8 cellular contexts compared by ENCODE assay signal in genomic region chr5:132457371-132458225, GRCh38. TPM values are rescaled to one million over a fixed set of nuclear protein-coding genes. Genes with fewer than 3 reads are reported as not detected.
DNase-seq lines count a peak whose midpoint lies in the region; ATAC-seq, FAIRE-seq and TF ChIP-seq lines count a peak whose summit lies in the region.

No MANE protein-coding gene starts in this region.

- H3K4me1 ChIP-seq in A549 (peaks cover 31% of the 10 kb centered on the region), RWPE2 (ENCODE audit: insufficient read depth, poor library complexity, severe bottlenecking) (peaks cover 34% of the 10 kb centered on the region), psoas muscle (peaks cover 36% of the 10 kb centered on the region), testis (no peaks in the 10 kb centered on the region)

- no peak overlapping the region for H3K4me3 ChIP-seq in A549
- no peak overlapping the region for H3K4me3 ChIP-seq in RWPE2 (ENCODE audit: severe bottlenecking)
- no peak overlapping the region for H3K4me3 ChIP-seq in psoas muscle
- no peak overlapping the region for H3K4me3 ChIP-seq in testis

- H3K9me3 Mint-ChIP-seq in effector memory CD8-positive, alpha-beta T cell: peaks cover 3 to 8% of the 10 kb centered on the region in 2 donors

- peaks cover 71% of the 10 kb centered on the region for H3K36me3 Mint-ChIP-seq in effector memory CD8-positive, alpha-beta T cell (ENCODE audit: insufficient read depth)

- TF ChIP-seq CTCF in A549 (IDR thresholded peaks at IDR 0.05) (no peak), RWPE2 (IDR thresholded peaks at IDR 0.05; ENCODE audit: poor library complexity, severe bottlenecking) (no peak), psoas muscle (IDR thresholded peaks at IDR 0.05) (no peak), testis (IDR thresholded peaks at IDR 0.05) (no peak)

- peak overlapping the region; percentile 15; the same call in 1 of the 3 replicates for H3K4me2 ChIP-seq in A549

- H3K4me3 Mint-ChIP-seq in effector memory CD8-positive, alpha-beta T cell: peak overlapping the region; percentile 74 to 82

- WGBS in A549 (ENCODE audit: missing lambda C conversion rate): 56% methylated on average over 2 of the region's 2 CpGs
- 72 to 86% (median 75%) methylated on average over 2 of the region's 2 CpGs for WGBS in psoas muscle, 3 donors
- WGBS in testis, 2 donors: 79 to 88% methylated on average over 2 of the region's 2 CpGs

- H3K27me3 ChIP-seq in RWPE2 (ENCODE audit: insufficient read depth, poor library complexity, severe bottlenecking): no peaks in the 10 kb centered on the region
- no peaks in the 10 kb centered on the region for H3K27me3 ChIP-seq in psoas muscle (ENCODE audit: insufficient read depth in 3 of 3, low read length in 2 of 3)
- no peaks in the 10 kb centered on the region for H3K27me3 ChIP-seq in testis

- CTCF ChIA-PET in A549 (lab: Yijun Ruan, JAX): interaction anchor here (0.6 to 1.7 kb wide), 12 partner anchors 9 to 242 kb away, joined by 3 to 6 read pairs (median 4); no protein-coding TSS in a partner anchor

- no peak for TF ChIP-seq EP300 in A549 (IDR thresholded peaks at IDR 0.05)

- no peak for DNase-seq in A549 (ENCODE audit: low read depth in 1 of 2, low spot score in 1 of 2)
- DNase-seq in RWPE2 (ENCODE audit: low spot score): no peak
- peak; percentile 64 to 70 (median 68) for DNase-seq in effector memory CD8-positive, alpha-beta T cell
- peak; percentile 75 to 78 for DNase-seq in psoas muscle
- no peak for DNase-seq in posterior cingulate gyrus
- no peak for DNase-seq in testis
- no peak for DNase-seq in D341Med (ENCODE audit: low spot score)

- FAIRE-seq in A549 (lab: Jason Lieb, UNC): no peak

- TF ChIP-seq POLR2A in A549 (IDR thresholded peaks at IDR 0.05; ENCODE audit: low read length): no peak
- TF ChIP-seq POLR2A in testis (IDR thresholded peaks at IDR 0.05): no peak

- no peak for TF ChIP-seq RAD21 in A549 (conservative IDR thresholded peaks at IDR 0.05 in 1 of 2, IDR thresholded peaks at IDR 0.05 in 1 of 2)

- no peaks in the 10 kb centered on the region for H3K27me3 Mint-ChIP-seq in effector memory CD8-positive, alpha-beta T cell

- H3K4me1 Mint-ChIP-seq in effector memory CD8-positive, alpha-beta T cell (ENCODE audit: low read depth in 2 of 2): peaks cover 92 to 96% of the 10 kb centered on the region in 2 donors

- H3K27ac Mint-ChIP-seq in effector memory CD8-positive, alpha-beta T cell: peak overlapping the region; percentile 99

- H3K9me3 ChIP-seq in A549 (no peaks in the 10 kb centered on the region), RWPE2 (ENCODE audit: severe bottlenecking) (no peaks in the 10 kb centered on the region), psoas muscle (no peaks in the 10 kb centered on the region), testis (no peaks in the 10 kb centered on the region)

- H3K36me3 ChIP-seq in RWPE2 (ENCODE audit: low read depth): no peaks in the 10 kb centered on the region
- no peaks in the 10 kb centered on the region for H3K36me3 ChIP-seq in psoas muscle (ENCODE audit: insufficient read depth in 1 of 2, low read depth in 1 of 2)
- no peaks in the 10 kb centered on the region for H3K36me3 ChIP-seq in testis (ENCODE audit: low read depth, missing control alignments)

- H3K27ac ChIP-seq in A549 (peak overlapping the region; percentile 66 to 67; a peak in 4 of 6 replicates), RWPE2 (ENCODE audit: poor library complexity, severe bottlenecking) (peak overlapping the region; percentile 58), psoas muscle (peak overlapping the region; percentile 52), testis (no peak overlapping the region)

- peak in 1 of 2 experiments; percentile 41; a peak in 1 of 6 replicates for ATAC-seq in A549
- peak; percentile 8 for ATAC-seq in GM21529 (IDR thresholded peaks at IDR 0.05; ENCODE audit: unreplicated experiment)
- ATAC-seq in RWPE2 (ENCODE audit: low read depth): peak; percentile 30
- ATAC-seq in effector memory CD8-positive, alpha-beta T cell (replicated peaks): peak; percentile 65
- ATAC-seq in psoas muscle: peak; percentile 62 to 82 (median 78)

- intact Hi-C loops in psoas muscle (cut with DNase I) (no loop called here), posterior cingulate gyrus (cut with DNase I) (no loop called here), testis (cut with DNase I; ENCODE audit: low total_unique reads) (no loop called here)

- POLR2A ChIA-PET in A549 (lab: Yijun Ruan, JAX): interaction anchor here (1.5 kb wide), 1 partner anchor 33 kb away, joined by 8 read pairs; the partner anchor contains the start of gene IRF1

TF ChIP-seq in A549, 52 proteins besides CTCF, POLR2A, EP300 and RAD21:
- no peak for TF ChIP-seq RFX5 (IDR thresholded peaks at IDR 0.05)
- TF ChIP-seq CEBPB (IDR thresholded peaks at IDR 0.05): peak in 1 of 2 experiments; percentile 41; a peak in 1 of 4 replicates
- TF ChIP-seq, protein P1, sequence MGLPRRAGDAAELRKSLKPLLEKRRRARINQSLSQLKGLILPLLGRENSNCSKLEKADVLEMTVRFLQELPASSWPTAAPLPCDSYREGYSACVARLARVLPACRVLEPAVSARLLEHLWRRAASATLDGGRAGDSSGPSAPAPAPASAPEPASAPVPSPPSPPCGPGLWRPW (IDR thresholded peaks at IDR 0.05): 0 out of 2 replicates have a peak, but pooled peaks have one; percentile 24
- TF ChIP-seq NR3C1 (IDR thresholded peaks at IDR 0.05): no peak
- TF ChIP-seq, protein P2, sequence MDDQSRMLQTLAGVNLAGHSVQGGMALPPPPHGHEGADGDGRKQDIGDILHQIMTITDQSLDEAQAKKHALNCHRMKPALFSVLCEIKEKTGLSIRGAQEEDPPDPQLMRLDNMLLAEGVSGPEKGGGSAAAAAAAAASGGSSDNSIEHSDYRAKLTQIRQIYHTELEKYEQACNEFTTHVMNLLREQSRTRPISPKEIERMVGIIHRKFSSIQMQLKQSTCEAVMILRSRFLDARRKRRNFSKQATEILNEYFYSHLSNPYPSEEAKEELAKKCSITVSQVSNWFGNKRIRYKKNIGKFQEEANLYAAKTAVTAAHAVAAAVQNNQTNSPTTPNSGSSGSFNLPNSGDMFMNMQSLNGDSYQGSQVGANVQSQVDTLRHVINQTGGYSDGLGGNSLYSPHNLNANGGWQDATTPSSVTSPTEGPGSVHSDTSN (IDR thresholded peaks at IDR 0.05): no peak
- TF ChIP-seq TFCP2L1 (CRISPR knock-in tag; IDR thresholded peaks at IDR 0.05): no peak

RNA-seq across cellular contexts. Expression of gene IRF1, which starts 33.0 kb away (rescaled TPM):
- polyA plus RNA-seq in A549 (2011; rRNA removed) (10.9 and 11.2 TPM in 2 replicates), A549 (2017; fragmentation: RNase III; extraction: RNeasy Plus Mini Kit Qiagen cat#74134 plus additional on column Dnase treatment) (13.3 to 15.5 TPM (median 15.1 TPM) in 3 replicates), psoas muscle (10 to 100 TPM in 1 of 3 donors, 1 to 10 TPM in 2; 4.7 to 11.8 (median 4.9) TPM), testis (ENCODE audit: insufficient read depth, low read depth, low replicate concordance) (31.7 TPM)
- 9.7 and 13.3 TPM in 2 replicates for polyA plus RNA-seq in A549 (2012; cell fraction: cytosol; rRNA removed)
- 19.8 and 22.3 TPM in 2 replicates for polyA plus RNA-seq in A549 (2012; cell fraction: nucleus; rRNA removed)
- 27.8 and 35.9 TPM in 2 replicates for polyA minus RNA-seq in A549 (2011; rRNA and poly(A)+ RNA removed)
- total RNA-seq in psoas muscle (10 to 100 TPM in 3 of 4 donors, 1 to 10 TPM in 1; 5.5 to 18.8 (median 13.7) TPM), testis (10 to 100 TPM; 20.2 to 22.5 TPM)

Comparison
In these comparisons a context has a peak if more than half of its experiments do, and no peak if none do; other contexts are left out.
1. DNase-seq: peak in effector memory CD8-positive, alpha-beta T cell (3 of 3) and psoas muscle (2 of 2); none in A549 (0 of 2), RWPE2 (single experiment), posterior cingulate gyrus (0 of 10), testis (single experiment) and D341Med (single experiment).
2. H3K27ac ChIP-seq: peak in A549 (2 of 2), RWPE2 (single experiment) and psoas muscle (single experiment); none in testis (0 of 2).